Comparison of ENCODE assay signal across 8 cellular contexts in genomic region chr3:75432885-75433284, GRCh38.
DNase-seq lines count a peak whose midpoint lies in the region; ATAC-seq, FAIRE-seq and TF ChIP-seq lines count a peak whose summit lies in the region.
"Not testable (repeated sequence)": the region's sequence is repeated elsewhere in the genome, so short reads cannot be mapped to it uniquely, and the experiment has no call there.

No MANE protein-coding gene starts in this region.

- H3K36me3 ChIP-seq in HepG2 (replicated peaks in 1 of 2; ENCODE audit: control insufficient read depth in 1 of 2, insufficient read depth in 2 of 2, low read length in 2 of 2), result not testable (repeated sequence)
- H3K36me3 ChIP-seq in psoas muscle (ENCODE audit: insufficient read depth in 1 of 2, low read depth in 1 of 2), result peaks cover 3 to 25% of the 10 kb centered on the region in 2 donors

- FAIRE-seq in HepG2 (lab: Jason Lieb, UNC); urothelium cell line (lab: Jason Lieb, UNC): not testable (repeated sequence)

- H3K79me2 ChIP-seq in HepG2 (ENCODE audit: insufficient read depth, low read length), result not testable (repeated sequence)

- TF ChIP-seq CTCF in astrocyte of the cerebellum (IDR thresholded peaks at IDR 0.05; ENCODE audit: low read depth, low read length, missing control alignments); fibroblast of mammary gland (conservative IDR thresholded peaks at IDR 0.05; ENCODE audit: control insufficient read depth, insufficient read depth, low read depth, low read length); psoas muscle (IDR thresholded peaks at IDR 0.05): not testable (repeated sequence)
- TF ChIP-seq CTCF in HepG2 (CRISPR knock-in tag; IDR thresholded peaks at IDR 0.05), result peak; percentile 13; the same call in 1 of the 2 replicates

- H3K9me3 ChIP-seq in HepG2 (ENCODE audit: low read length); psoas muscle: not testable (repeated sequence)

- POLR2A ChIA-PET in HepG2 (lab: Yijun Ruan, JAX), result not testable (repeated sequence)

- H3K4me2 ChIP-seq in HepG2 (ENCODE audit: low read depth, low read length), result peak overlapping the region; percentile 32; the same call in 1 of the 2 replicates

- intact Hi-C loops in HepG2 (cut with micrococcal nuclease; ENCODE audit: unreplicated experiment), result loop anchor here (10.0 kb wide), 1 partner anchor 222 kb away; no protein-coding TSS in a partner anchor
- intact Hi-C loops in psoas muscle (cut with DNase I), result not testable (repeated sequence)

- DNase-seq in Caki2 (ENCODE audit: low read depth) (peak; percentile 82), LoVo (ENCODE audit: low spot score) (peak; percentile 22), SW 1271 (lab: John Stamatoyannopoulos, UW) (peak; percentile 70 to 86), astrocyte of the cerebellum (ENCODE audit: low read depth) (peak; percentile 42), fibroblast of mammary gland (ENCODE audit: low read depth) (peak; percentile 98), HepG2 (ENCODE audit: low spot score) (peak; percentile 82), psoas muscle (peak; percentile 86 to 89), urothelium cell line (ENCODE audit: low spot score) (peak; percentile 4)

- TF ChIP-seq EP300 in HepG2 (IDR thresholded peaks at IDR 0.05; ENCODE audit: low read depth in 2 of 2, low read length in 2 of 2), result not testable (repeated sequence)
- TF ChIP-seq EP300 in HepG2 (CRISPR knock-in tag; IDR thresholded peaks at IDR 0.05; ENCODE audit: borderline replicate concordance), result peak; percentile 52; the same call in 1 of the 2 replicates

- WGBS in HepG2 (ENCODE audit: low lambda C conversion rate), result 100% methylated on average over 1 of the region's 8 CpGs
- 4 to 7% (median 4%) methylated on average over 8 of the region's 8 CpGs for WGBS in psoas muscle, 3 donors

- TF ChIP-seq POLR2A in HepG2 (IDR thresholded peaks at IDR 0.05; ENCODE audit: insufficient read depth in 1 of 2, low read depth in 2 of 2, low read length in 2 of 2), result not testable (repeated sequence)

- H3K27me3 ChIP-seq in HepG2 (ENCODE audit: control insufficient read depth in 1 of 2, insufficient read depth in 2 of 2, low read length in 2 of 2); psoas muscle (ENCODE audit: insufficient read depth in 3 of 3, low read length in 2 of 3): not testable (repeated sequence)

- H2AFZ ChIP-seq in HepG2 (ENCODE audit: low read length), result not testable (repeated sequence)

- in situ Hi-C loops in Caki2 (cut with HindIII; ENCODE audit: low pct_unique_long_range_greater_than_20kb, low sequenced_read_pairs); astrocyte of the cerebellum (cut with HindIII; ENCODE audit: low sequenced_read_pairs); HepG2 (cut with HindIII; ENCODE audit: extremely low pct_ligation_motif_present, low pct_unique_long_range_greater_than_20kb): not testable (repeated sequence)

- TF ChIP-seq RAD21 in HepG2 (CRISPR knock-in tag; IDR thresholded peaks at IDR 0.05), result not testable (repeated sequence)

- not testable (repeated sequence) for BruUV-seq in HepG2 (replicated peaks; lab: Mats Ljungman, UMichigan)

- H3K4me3 ChIP-seq in astrocyte of the cerebellum (ENCODE audit: low read depth, low read length); fibroblast of mammary gland (ENCODE audit: control insufficient read depth, low read depth, low read length); HepG2 (replicated peaks in 1 of 3; ENCODE audit: insufficient read depth in 1 of 3, low read depth in 2 of 3, low read length in 3 of 3): not testable (repeated sequence)
- H3K4me3 ChIP-seq in psoas muscle, result peak overlapping the region; percentile 11

- not testable (repeated sequence) for H4K20me1 ChIP-seq in HepG2 (ENCODE audit: insufficient read depth, low read length)

- not testable (repeated sequence) for H3K9ac ChIP-seq in HepG2 (ENCODE audit: insufficient read depth, low read depth, low read length)

- H3K27ac ChIP-seq in HepG2 (ENCODE audit: extremely low read length, insufficient read depth, low read length) (peak overlapping the region; percentile 52), psoas muscle (peak overlapping the region; percentile 88)

- CTCF ChIA-PET in HepG2 (lab: Yijun Ruan, JAX; ENCODE audit: low intra/inter-chr PET ratio, low total read pairs), result not testable (repeated sequence)

- ATAC-seq in HepG2 (peak; percentile 51; the same call in 2 of the 3 replicates), psoas muscle (peak; percentile 84 to 88 (median 85))

- peaks cover 18% of the 10 kb centered on the region for H3K4me1 ChIP-seq in HepG2 (ENCODE audit: insufficient read depth, low read length)
- H3K4me1 ChIP-seq in psoas muscle, result peaks cover 23% of the 10 kb centered on the region

TF ChIP-seq in HepG2, 621 proteins besides CTCF, POLR2A, EP300 and RAD21 (continues in another document):
- TF ChIP-seq ZBTB38 (CRISPR knock-in tag; IDR thresholded peaks at IDR 0.05), result peak; percentile 79; the same call in 1 of the 2 replicates
- TF ChIP-seq CEBPG (CRISPR knock-in tag; IDR thresholded peaks at IDR 0.05), result 0 out of 2 replicates have a peak, but pooled peaks have one; percentile 6
- TF ChIP-seq SOX13, NR2F6 (IDR thresholded peaks at IDR 0.05): not testable (repeated sequence)
- 0 out of 4 replicates have a peak, but pooled peaks of 1 of the 2 experiments have one; percentile 10 for TF ChIP-seq SOX13 (CRISPR knock-in tag; conservative IDR thresholded peaks at IDR 0.05 in 1 of 2, IDR thresholded peaks at IDR 0.05 in 1 of 2)
- peak; percentile 71 for TF ChIP-seq NR2F6 (CRISPR knock-in tag; IDR thresholded peaks at IDR 0.05)
- TF ChIP-seq KDM2A (CRISPR knock-in tag; IDR thresholded peaks at IDR 0.05; ENCODE audit: borderline replicate concordance, low read depth), result peak; percentile 46; the same call in 1 of the 2 replicates
- peak; percentile 55 for TF ChIP-seq ZNF687 (CRISPR knock-in tag; IDR thresholded peaks at IDR 0.05)
- peak; percentile 89 for TF ChIP-seq FOSL1 (CRISPR knock-in tag; IDR thresholded peaks at IDR 0.05; ENCODE audit: borderline replicate concordance)
- peak; percentile 41 to 78; a peak in 2 of 4 replicates for TF ChIP-seq NR2F1 (CRISPR knock-in tag; IDR thresholded peaks at IDR 0.05)
- 0 out of 2 replicates have a peak, but pooled peaks have one; percentile 41 for TF ChIP-seq IRF2 (CRISPR knock-in tag; IDR thresholded peaks at IDR 0.05)
- peak; percentile 33; the same call in 1 of the 2 replicates for TF ChIP-seq MIER3 (CRISPR knock-in tag; IDR thresholded peaks at IDR 0.05; ENCODE audit: borderline replicate concordance)
- peak; percentile 34; the same call in 1 of the 2 replicates for TF ChIP-seq RFX1 (IDR thresholded peaks at IDR 0.05)
- TF ChIP-seq ZBTB34 (CRISPR knock-in tag; IDR thresholded peaks at IDR 0.05), result peak; percentile 91
- peak; percentile 60 for TF ChIP-seq GABPB1 (CRISPR knock-in tag; IDR thresholded peaks at IDR 0.05)
- TF ChIP-seq GATAD1 (CRISPR knock-in tag; IDR thresholded peaks at IDR 0.05), result 0 out of 2 replicates have a peak, but pooled peaks have one; percentile 31

Comparison
In these comparisons a context has a peak if more than half of its experiments do, and no peak if none do; other contexts are left out.
1. DNase-seq: peak in every context shown above with its lines; median percentile 98 in fibroblast of mammary gland; 88 in psoas muscle; 82 in Caki2; 82 in HepG2; 78 in SW 1271; 42 in astrocyte of the cerebellum; 22 in LoVo; 4 in urothelium cell line.